12 cellular contexts compared by ENCODE assay signal in the genomic region with DNA sequence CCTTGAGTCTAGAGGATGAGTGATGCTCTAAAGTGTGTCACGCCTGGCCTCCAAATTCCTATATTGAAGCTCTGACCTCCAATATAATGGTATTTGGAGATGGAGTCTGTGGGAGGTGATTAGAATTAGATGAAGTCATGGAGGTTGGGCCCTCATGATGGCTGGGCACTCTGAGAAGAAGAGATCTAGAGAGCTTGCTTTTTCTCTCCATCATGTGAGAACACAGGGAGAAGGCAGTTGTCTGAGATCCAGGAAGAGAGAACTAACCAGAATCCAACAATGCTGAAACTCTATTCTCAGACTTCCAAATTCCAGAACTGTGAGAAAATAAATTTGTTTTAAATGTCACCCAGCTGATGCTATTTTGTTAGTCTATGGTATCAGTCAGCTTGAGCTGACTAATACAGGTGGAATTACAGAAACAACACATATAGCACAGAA. TPM values are rescaled to one million over a fixed set of nuclear protein-coding genes. Genes with fewer than 3 reads are reported as not detected.
DNase-seq lines count a peak whose midpoint lies in the region; ATAC-seq and TF ChIP-seq lines count a peak whose summit lies in the region.
"Had no signal": no experiment of that assay in that cellular context is flagged by ENCODE, and none has a peak within 500 bp of the region (broad histone marks: within the 10 kb centered on the region; RNA-seq: fewer than 3 reads in every experiment).

No MANE protein-coding gene starts in this region.

- TF ChIP-seq CTCF in left lung (IDR thresholded peaks at IDR 0.05): no peak

- intact Hi-C loops in left lung (cut with DNase I): no loop called here

- no peak overlapping the region for H3K27ac ChIP-seq in left lung

- DNase-seq in A172 (ENCODE audit: low spot score) (peak; percentile 67), GM03348 (ENCODE audit: low spot score) (peak; percentile 44), amniotic stem cell (lab: John Stamatoyannopoulos, UW) (peak; percentile 46), kidney glomerular epithelial cell (lab: John Stamatoyannopoulos, UW) (peak; percentile 68), DMS53 (lab: John Stamatoyannopoulos, UW) (no peak), GOT3 (lab: John Stamatoyannopoulos, UW) (no peak), left lung (no peak)
- DNase-seq: COR-L47, dermis blood vessel endothelial cell, naive B cell, NCI-H69 had no signal

- ATAC-seq in HG03565 (IDR thresholded peaks at IDR 0.05; ENCODE audit: unreplicated experiment): no peak
- ATAC-seq in left lung: no peak

- H3K9me3 ChIP-seq in left lung: no peaks in the 10 kb centered on the region

- peaks cover 0 to 5% of the 10 kb centered on the region in 2 donors for H3K4me1 ChIP-seq in left lung

- H3K36me3 ChIP-seq in left lung: no peaks in the 10 kb centered on the region

- H3K27me3 ChIP-seq in left lung: no peaks in the 10 kb centered on the region

- H3K4me3 ChIP-seq in left lung: no peak overlapping the region

RNA-seq across cellular contexts. Expression of a gene that starts 15.1 kb away (rescaled TPM):
- total RNA-seq in A172 (2014; rRNA removed; shearing (Covaris generic)): 45.1 and 47.6 TPM in 2 replicates
- 10 to 100 TPM; 28.4 to 34.4 TPM for total RNA-seq in left lung

Comparison
In these comparisons a context has a peak if more than half of its experiments do, and no peak if none do; other contexts are left out.
1. DNase-seq: peak in A172 (single experiment), GM03348 (single experiment), amniotic stem cell (single experiment) and kidney glomerular epithelial cell (single experiment); none in DMS53 (single experiment), GOT3 (single experiment) and left lung (0 of 2).